10 cellular contexts compared by ENCODE assay signal in genomic region chr14:71372411-71372838, GRCh38. TPM values are rescaled to one million over a fixed set of nuclear protein-coding genes. Genes with fewer than 3 reads are reported as not detected.
DNase-seq lines count a peak whose midpoint lies in the region; ATAC-seq and TF ChIP-seq lines count a peak whose summit lies in the region.
"Had no signal": no experiment of that assay in that cellular context is flagged by ENCODE, and none has a peak within 500 bp of the region (broad histone marks: within the 10 kb centered on the region; RNA-seq: fewer than 3 reads in every experiment).

No MANE protein-coding gene starts in this region.

- H3K36me3 ChIP-seq in HUES48 (ENCODE audit: control insufficient read depth, insufficient read depth, low read length), result no peaks in the 10 kb centered on the region
- H3K36me3 ChIP-seq in right lobe of liver, result no peaks in the 10 kb centered on the region
- no peaks in the 10 kb centered on the region for H3K36me3 ChIP-seq in MG63

- no peak overlapping the region for H3K27ac ChIP-seq in AG04450 (ENCODE audit: low read depth, low read length)
- peak overlapping the region; percentile 17 for H3K27ac ChIP-seq in HUES48 (ENCODE audit: low read depth, low read length)
- no peak overlapping the region for H3K27ac ChIP-seq in right lobe of liver

- POLR2A ChIA-PET in AG04450 (lab: Yijun Ruan, JAX), result no interaction called here

- in situ Hi-C loops in astrocyte of the spinal cord (cut with HindIII; ENCODE audit: low sequenced_read_pairs), result no loop called here

- ATAC-seq in right lobe of liver (peak in 2 of 4 donors; percentile 52 to 85), GM21515 (IDR thresholded peaks at IDR 0.05; ENCODE audit: unreplicated experiment) (no peak)

- no peak overlapping the region for H3K9ac ChIP-seq in HUES48 (ENCODE audit: low read depth, low read length)

- no peak for TF ChIP-seq CTCF in AG04450 (IDR thresholded peaks at IDR 0.05; ENCODE audit: low read depth, low read length)
- TF ChIP-seq CTCF in astrocyte of the spinal cord (IDR thresholded peaks at IDR 0.05; ENCODE audit: low read depth, low read length), result no peak
- TF ChIP-seq CTCF in right lobe of liver (IDR thresholded peaks at IDR 0.05), result no peak
- TF ChIP-seq CTCF in lower leg skin (IDR thresholded peaks at IDR 0.05), result no peak

- H3K9me3 ChIP-seq in AG04450 (ENCODE audit: control insufficient read depth, insufficient read depth, low read length), result peaks cover 7% of the 10 kb centered on the region; the same call in 1 of the 2 replicates
- H3K9me3 ChIP-seq in HUES48 (ENCODE audit: control insufficient read depth, insufficient read depth, low read length), result peaks cover 9% of the 10 kb centered on the region
- H3K9me3 ChIP-seq in right lobe of liver, result no peaks in the 10 kb centered on the region
- no peaks in the 10 kb centered on the region for H3K9me3 ChIP-seq in MG63

- H3K4me3 ChIP-seq in AG04450 (ENCODE audit: low read depth, low read length), result no peak overlapping the region
- H3K4me3 ChIP-seq in HUES48 (ENCODE audit: low read depth, low read length), result no peak overlapping the region
- no peak overlapping the region for H3K4me3 ChIP-seq in astrocyte of the spinal cord (ENCODE audit: low read depth, low read length)
- no peak overlapping the region for H3K4me3 ChIP-seq in right lobe of liver
- H3K4me3 ChIP-seq in MG63, result no peak overlapping the region
- H3K4me3 ChIP-seq in lower leg skin (ENCODE audit: low read depth, poor library complexity, severe bottlenecking), result no peak overlapping the region

- H3K27me3 ChIP-seq in AG04450 (ENCODE audit: control insufficient read depth, insufficient read depth, low read length), result no peaks in the 10 kb centered on the region
- no peaks in the 10 kb centered on the region for H3K27me3 ChIP-seq in HUES48 (ENCODE audit: control insufficient read depth, insufficient read depth, low read length)
- H3K27me3 ChIP-seq in right lobe of liver, result no peaks in the 10 kb centered on the region
- no peaks in the 10 kb centered on the region for H3K27me3 ChIP-seq in MG63

- peak; percentile 50 for DNase-seq in AG04450 (ENCODE audit: low read depth, low spot score)
- DNase-seq in astrocyte of the spinal cord (ENCODE audit: low read depth, low spot score), result peak; percentile 85
- no peak for DNase-seq in right lobe of liver
- DNase-seq in MG63, result no peak
- DNase-seq in ecto neural progenitor cell (ENCODE audit: low spot score), result no peak
- DNase-seq in lower leg skin (ENCODE audit: low spot score in 2 of 2), result no peak
- DNase-seq: foreskin melanocyte, GF-D8 had no signal

- peaks cover 3% of the 10 kb centered on the region; the same call in 1 of the 2 replicates for H3K4me1 ChIP-seq in HUES48 (ENCODE audit: control insufficient read depth, insufficient read depth, low read length)
- H3K4me1 ChIP-seq in right lobe of liver, result peaks cover 0 to 13% (median 5%) of the 10 kb centered on the region in 4 donors

- WGBS in right lobe of liver (ENCODE audit: insufficient coverage, low coverage, low lambda C conversion rate, missing lambda C conversion rate), result 32% methylated on average over 4 of the region's 4 CpGs
- 42 to 48% methylated on average over 4 of the region's 4 CpGs for WGBS in lower leg skin, 2 donors

- CTCF ChIA-PET in AG04450 (lab: Charles Lee), result no interaction called here

- TF ChIP-seq POLR2A in right lobe of liver (IDR thresholded peaks at IDR 0.05) (peak; percentile 16), lower leg skin (IDR thresholded peaks at IDR 0.05) (no peak)

- intact Hi-C loops in right lobe of liver (cut with DNase I), result no loop called here
- intact Hi-C loops in lower leg skin (cut with DNase I; ENCODE audit: low total_unique reads), result no loop called here

RNA-seq across cellular contexts. Expression of gene SIPA1L1, which starts 52.1 kb away (rescaled TPM):
- 41.4 and 45.5 TPM in 2 replicates for polyA plus RNA-seq in AG04450 (2011; rRNA removed)
- polyA minus RNA-seq in AG04450 (2011; rRNA and poly(A)+ RNA removed), result 78.0 and 78.2 TPM in 2 replicates
- total RNA-seq in right lobe of liver (10 to 100 TPM; 25.7 to 30.8 (median 28.6) TPM), lower leg skin (10 to 100 TPM; 35.2 to 52.4 (median 37.0) TPM)
- 3.0 TPM in 2 replicates for total RNA-seq in MG63 (2014; rRNA removed; shearing (Covaris generic); ENCODE audit: low replicate concordance)

Comparison
In these comparisons a context has a peak if more than half of its experiments do, and no peak if none do; other contexts are left out.
1. DNase-seq: peak in AG04450 (single experiment) and astrocyte of the spinal cord (single experiment); none in right lobe of liver (0 of 3), MG63 (single experiment), ecto neural progenitor cell (single experiment) and lower leg skin (0 of 2).